Comparison of ENCODE assay signal across 18 cellular contexts in the genomic region with DNA sequence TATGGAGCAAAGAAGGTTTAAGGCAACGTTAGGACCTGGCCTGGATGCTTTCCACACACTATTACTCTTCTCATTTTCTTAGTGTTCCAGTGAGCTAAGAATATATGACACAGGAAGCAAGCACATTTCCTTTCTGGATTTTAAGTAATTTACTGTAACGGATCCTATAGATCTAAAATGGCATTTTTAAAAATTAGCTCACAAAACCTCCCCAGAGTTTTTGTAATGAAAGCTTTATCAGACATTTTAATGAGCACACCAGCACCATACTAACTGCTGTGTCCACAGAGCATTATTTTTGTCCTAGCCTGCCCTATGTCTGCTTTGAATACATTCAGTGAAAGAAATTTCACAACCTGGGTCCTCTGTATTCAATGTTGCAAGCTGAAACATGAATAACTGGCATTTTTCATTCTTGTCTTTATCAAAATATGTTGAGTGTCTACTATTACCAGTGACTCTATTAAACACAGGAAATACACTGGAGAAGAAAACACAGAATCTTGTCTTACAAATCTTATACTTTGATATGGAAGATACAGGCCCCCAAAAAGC.
"Had no signal": no experiment of that assay in that cellular context is flagged by ENCODE, and none has a peak within 500 bp of the region (broad histone marks: within the 10 kb centered on the region; RNA-seq: fewer than 3 reads in every experiment).

No MANE protein-coding gene starts in this region.

- H3K4me3 ChIP-seq: cardiac muscle cell, colonic mucosa, left ventricle myocardium inferior, stomach, thoracic aorta had no signal

- DNase-seq: activated CD4-positive, alpha-beta T cell treated with anti-CD3 and anti-CD28 coated beads, Interleukin-2, amount 50 U/mL, for 4 hours; activated CD4-positive, CD25-positive, alpha-beta regulatory T cell treated with anti-CD3 and anti-CD28 coated beads, Interleukin-2, amount 50 U/mL, for 72 hours; activated gamma-delta T cell; activated T-cell treated with anti-CD3 and anti-CD28 coated beads, Interleukin-2, amount 50 U/mL, for 4 hours; anterior cingulate cortex; colonic mucosa; effector CD4-positive, alpha-beta T cell; left ventricle myocardium inferior; retina; stimulated activated CD4-positive, alpha-beta T cell treated with anti-CD3 and anti-CD28 coated beads, Interleukin-4, amount 100 ng/mL, for 4 hours; stomach had no signal

- H3K4me3 Mint-ChIP-seq: activated naive CD8-positive, alpha-beta T cell; activated T-cell treated with anti-CD3 and anti-CD28 coated beads, Interleukin-2, amount 50 U/mL, for 4 hours; neural crest cell; T-helper 2 cell treated with Interferon-gamma antibody and Interleukin-4, amounts not matched to agents 5 μg/mL and 100 μg/mL, for 36 hours had no signal

- H3K27me3 Mint-ChIP-seq: activated naive CD8-positive, alpha-beta T cell had no signal

- H3K9ac ChIP-seq: parathyroid adenoma had no signal

- H2AFZ ChIP-seq: parathyroid adenoma had no signal

- H3K4me1 Mint-ChIP-seq: neural crest cell had no signal

- H3K27me3 ChIP-seq: cardiac muscle cell, colonic mucosa, stomach had no signal

- H3K27ac ChIP-seq: cardiac muscle cell, colonic mucosa, left ventricle myocardium inferior, parathyroid adenoma, stomach, thoracic aorta had no signal

- ATAC-seq: activated T-cell treated with anti-CD3 and anti-CD28 coated beads, Interleukin-2, amount 50 U/mL, for 4 hours had no signal

- H3K36me3 Mint-ChIP-seq: activated naive CD8-positive, alpha-beta T cell had no signal

- H3K36me3 ChIP-seq: cardiac muscle cell, colonic mucosa, left ventricle myocardium inferior, stomach, thoracic aorta had no signal

- H3K4me1 ChIP-seq: colonic mucosa, parathyroid adenoma, stomach had no signal

- H3K27ac Mint-ChIP-seq: activated naive CD8-positive, alpha-beta T cell; T-helper 2 cell treated with Interferon-gamma antibody and Interleukin-4, amounts not matched to agents 5 μg/mL and 100 μg/mL, for 36 hours had no signal

- H3K9me3 ChIP-seq: colonic mucosa, thoracic aorta had no signal

- H3K79me2 ChIP-seq: parathyroid adenoma had no signal

- FAIRE-seq: urothelium cell line had no signal
